24 cellular contexts compared by ENCODE assay signal in the genomic region with DNA sequence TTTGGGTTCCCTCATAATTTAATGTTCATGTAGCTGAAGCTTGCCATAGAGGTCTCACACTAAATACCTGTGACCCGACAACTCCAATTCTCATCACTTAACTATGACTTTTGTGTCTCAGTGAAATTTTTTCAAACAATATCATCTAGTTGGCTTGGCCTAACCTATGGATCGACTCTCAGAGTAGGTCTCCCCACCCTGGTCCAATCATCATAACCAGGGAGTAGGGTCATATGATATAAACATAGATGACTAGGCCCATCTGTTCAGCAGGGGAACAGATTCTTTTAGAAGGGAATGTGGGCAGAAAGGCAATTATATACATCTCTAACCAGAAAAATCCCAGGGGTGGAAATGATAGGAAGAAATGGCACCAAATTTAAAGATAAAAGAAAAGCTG.
DNase-seq lines count a peak whose midpoint lies in the region; ATAC-seq and TF ChIP-seq lines count a peak whose summit lies in the region.
"Had no signal": no experiment of that assay in that cellular context is flagged by ENCODE, and none has a peak within 500 bp of the region (broad histone marks: within the 10 kb centered on the region; RNA-seq: fewer than 3 reads in every experiment).

No MANE protein-coding gene starts in this region.

- H3K4me3 ChIP-seq in osteoblast (ENCODE audit: insufficient read depth, low read length) = no peak overlapping the region
- H3K4me3 ChIP-seq: hepatocyte, left ventricle myocardium inferior, pancreas, right atrium auricular region had no signal

- CTCF ChIA-PET in T-cell (lab: Charles Lee) (interaction anchor here (1.5 to 2.2 kb wide), 2 partner anchors 76 to 86 kb away, joined by 3 to 9 read pairs; no protein-coding TSS in a partner anchor), Calu3 (lab: Charles Lee) (no interaction called here)

- no peak overlapping the region for H3K4me2 ChIP-seq in osteoblast (ENCODE audit: insufficient read depth, low read length)
- H3K4me2 ChIP-seq: hepatocyte had no signal

- no TSS peak for BruUV-seq in Calu3 (replicated peaks; lab: Mats Ljungman, UMichigan)

- peaks cover 50% of the 10 kb centered on the region for H3K4me1 Mint-ChIP-seq in activated T-cell treated with anti-CD3 and anti-CD28 coated beads, Interleukin-2, amount 50 U/mL, for 72 hours (ENCODE audit: low read depth)
- H3K4me1 Mint-ChIP-seq in T-cell = peaks cover 69 to 84% (median 73%) of the 10 kb centered on the region in 3 donors
- H3K4me1 Mint-ChIP-seq in Calu3 (ENCODE audit: low read depth, unreplicated experiment) = peaks cover 22% of the 10 kb centered on the region
- H3K4me1 Mint-ChIP-seq: nephron had no signal

- H3K79me2 ChIP-seq in osteoblast (ENCODE audit: insufficient read depth, low read length) = no peaks in the 10 kb centered on the region
- H3K79me2 ChIP-seq: hepatocyte had no signal

- intact Hi-C loops in Calu3 (cut with micrococcal nuclease; ENCODE audit: unreplicated experiment) = no loop called here

- no peak for DNase-seq in activated T-cell treated with anti-CD3 and anti-CD28 coated beads, Interleukin-2, amount 50 U/mL, for 72 hours
- DNase-seq in activated T-cell treated with anti-CD3 and anti-CD28 coated beads, Interleukin-2, amount 50 U/mL, for 1 hour = no peak
- DNase-seq in EH (ENCODE audit: low read depth) = peak; percentile 13
- no peak for DNase-seq in T-cell
- no peak for DNase-seq in osteoblast (ENCODE audit: insufficient read length, low spot score, missing footprints)
- no peak for DNase-seq in Calu3
- DNase-seq: activated naive CD4-positive, alpha-beta T cell treated with Interleukin-2 at 50 U/mL for 16 hours; amygdala; DMS153; effector memory CD4-positive, alpha-beta T cell; erythroblast; foreskin fibroblast; Kasumi-1; left ventricle myocardium inferior; NCI-H1694; pancreas; stimulated activated CD4-positive, alpha-beta T cell treated with anti-CD3 and anti-CD28 coated beads, Interleukin-2, amount 100 ng/mL, for 48 hours; stimulated activated naive B cell treated with anti-CD40 and anti-IgM and Interleukin-4, amounts not matched to agents 10 μg/mL and 1 μg/mL and 100 μg/mL, for 72 hours had no signal

- no peaks in the 10 kb centered on the region for H3K27me3 Mint-ChIP-seq in activated T-cell treated with anti-CD3 and anti-CD28 coated beads, Interleukin-2, amount 50 U/mL, for 72 hours (ENCODE audit: low read depth)
- H3K27me3 Mint-ChIP-seq in T-cell (no peaks in the 10 kb centered on the region), Calu3 (ENCODE audit: unreplicated experiment) (no peaks in the 10 kb centered on the region)
- H3K27me3 Mint-ChIP-seq: stimulated activated naive B cell treated with anti-CD40 and anti-IgM and Interleukin-4, amounts not matched to agents 10 μg/mL and 1 μg/mL and 100 μg/mL, for 72 hours had no signal

- H3K9me3 Mint-ChIP-seq in activated T-cell treated with anti-CD3 and anti-CD28 coated beads, Interleukin-2, amount 50 U/mL, for 72 hours = no peaks in the 10 kb centered on the region
- no peaks in the 10 kb centered on the region for H3K9me3 Mint-ChIP-seq in T-cell
- no peaks in the 10 kb centered on the region for H3K9me3 Mint-ChIP-seq in Calu3 (ENCODE audit: low read depth, unreplicated experiment)
- H3K9me3 Mint-ChIP-seq: CD14-positive monocyte; stimulated activated naive B cell treated with anti-CD40 and anti-IgM and Interleukin-4, amounts not matched to agents 10 μg/mL and 1 μg/mL and 100 μg/mL, for 72 hours had no signal

- no peaks in the 10 kb centered on the region for H4K20me1 ChIP-seq in osteoblast (ENCODE audit: insufficient read depth, low read length)

- H3K27ac ChIP-seq in osteoblast (ENCODE audit: low read depth, low read length) = no peak overlapping the region
- H3K27ac ChIP-seq: hepatocyte, left ventricle myocardium inferior, pancreas, right atrium auricular region had no signal

- no peaks in the 10 kb centered on the region for H3K27me3 ChIP-seq in osteoblast (ENCODE audit: insufficient read depth, low read length)
- H3K27me3 ChIP-seq: hepatocyte, pancreas, right atrium auricular region had no signal

- peak overlapping the region in 1 of 2 donors; percentile 19 for H3K4me3 Mint-ChIP-seq in activated T-cell treated with anti-CD3 and anti-CD28 coated beads, Interleukin-2, amount 50 U/mL, for 72 hours
- no peak overlapping the region for H3K4me3 Mint-ChIP-seq in T-cell
- H3K4me3 Mint-ChIP-seq in Calu3 (ENCODE audit: low read depth, unreplicated experiment) = no peak overlapping the region
- H3K4me3 Mint-ChIP-seq: CD14-positive monocyte; nephron; stimulated activated naive B cell treated with anti-CD40 and anti-IgM and Interleukin-4, amounts not matched to agents 10 μg/mL and 1 μg/mL and 100 μg/mL, for 72 hours had no signal

- no peak for ATAC-seq in activated T-cell treated with anti-CD3 and anti-CD28 coated beads, Interleukin-2, amount 50 U/mL, for 72 hours (replicated peaks in 1 of 2)
- ATAC-seq in T-cell (replicated peaks in 1 of 4) (no peak), HG02798 (IDR thresholded peaks at IDR 0.05; ENCODE audit: poor library complexity, unreplicated experiment) (no peak), HG02852 (IDR thresholded peaks at IDR 0.05; ENCODE audit: unreplicated experiment) (no peak)
- ATAC-seq: pancreas; stimulated activated naive B cell treated with anti-CD40 and anti-IgM and Interleukin-4, amounts not matched to agents 10 μg/mL and 1 μg/mL and 100 μg/mL, for 72 hours had no signal

- peak overlapping the region; percentile 63 for H3K27ac Mint-ChIP-seq in activated T-cell treated with anti-CD3 and anti-CD28 coated beads, Interleukin-2, amount 50 U/mL, for 72 hours
- H3K27ac Mint-ChIP-seq in T-cell (peak overlapping the region; percentile 71 to 73), Calu3 (ENCODE audit: unreplicated experiment) (no peak overlapping the region)
- H3K27ac Mint-ChIP-seq: nephron had no signal

- POLR2A ChIA-PET in T-cell (lab: Charles Lee) = no interaction called here

- H3K4me1 ChIP-seq in osteoblast (ENCODE audit: insufficient read depth, low read length) = peaks cover 23% of the 10 kb centered on the region
- H3K4me1 ChIP-seq: left ventricle myocardium inferior, right atrium auricular region had no signal

- TF ChIP-seq CTCF in osteoblast (IDR thresholded peaks at IDR 0.05; ENCODE audit: extremely low read depth, low read depth, low read length) (no peak), Calu3 (IDR thresholded peaks at IDR 0.05; ENCODE audit: unreplicated experiment) (no peak)

- peaks cover 2% of the 10 kb centered on the region in 2 donors for H3K36me3 Mint-ChIP-seq in activated T-cell treated with anti-CD3 and anti-CD28 coated beads, Interleukin-2, amount 50 U/mL, for 72 hours (ENCODE audit: insufficient read depth in 2 of 2)
- H3K36me3 Mint-ChIP-seq in T-cell = no peaks in the 10 kb centered on the region
- peaks cover 6% of the 10 kb centered on the region for H3K36me3 Mint-ChIP-seq in Calu3 (ENCODE audit: insufficient read depth, unreplicated experiment)
- H3K36me3 Mint-ChIP-seq: CD14-positive monocyte; stimulated activated naive B cell treated with anti-CD40 and anti-IgM and Interleukin-4, amounts not matched to agents 10 μg/mL and 1 μg/mL and 100 μg/mL, for 72 hours had no signal

- H2AFZ ChIP-seq in osteoblast (ENCODE audit: low read length) = peak overlapping the region; percentile 36
- H2AFZ ChIP-seq: hepatocyte had no signal

- no peaks in the 10 kb centered on the region for H3K9me3 ChIP-seq in osteoblast (ENCODE audit: low read depth, low read length)
- H3K9me3 ChIP-seq: left ventricle myocardium inferior, pancreas, right atrium auricular region had no signal

- no peaks in the 10 kb centered on the region for H3K36me3 ChIP-seq in osteoblast (ENCODE audit: insufficient read depth, low read length)
- H3K36me3 ChIP-seq: left ventricle myocardium inferior, pancreas, right atrium auricular region had no signal
